Comparison of ENCODE assay signal across 28 cellular contexts in genomic region chr5:99771296-99771695, GRCh38.
"Had no signal": no experiment of that assay in that cellular context is flagged by ENCODE, and none has a peak within 500 bp of the region (broad histone marks: within the 10 kb centered on the region; RNA-seq: fewer than 3 reads in every experiment).

No MANE protein-coding gene starts in this region.

- H3K4me2 ChIP-seq: hepatocyte had no signal

- H2AFZ ChIP-seq: hepatocyte had no signal

- H3K27me3 ChIP-seq: colonic mucosa, gastrocnemius medialis, hepatocyte, right lobe of liver, thyroid gland, upper lobe of left lung had no signal

- H3K79me2 ChIP-seq: hepatocyte had no signal

- H3K27ac ChIP-seq: colonic mucosa, gastrocnemius medialis, hepatocyte, right lobe of liver, thyroid gland, upper lobe of left lung, WERI-Rb-1 had no signal

- DNase-seq: activated CD4-positive, alpha-beta memory T cell treated with anti-CD3 and anti-CD28 coated beads for 36 hours; activated CD4-positive, alpha-beta T cell treated with anti-CD3 and anti-CD28 coated beads, Interleukin-2, amount 10 ng/mL, durations not matched to agents 24 days and 14 days; activated CD8-positive, alpha-beta memory T cell treated with anti-CD3 and anti-CD28 coated beads, Interleukin-2, amount 50 U/mL, for 4 hours; activated gamma-delta T cell; activated naive CD4-positive, alpha-beta T cell treated with anti-CD3 and anti-CD28 coated beads, Interleukin-2, amount 50 U/mL, for 16 hours; activated T-cell treated with anti-CD3 and anti-CD28 coated beads, Interleukin-2, amount 50 U/mL, for 1 hour; amniotic stem cell; colonic mucosa; effector memory CD8-positive, alpha-beta T cell; gastrocnemius medialis; islet precursor cell; left cardiac atrium; mammary epithelial cell; right lobe of liver; small intestine; stimulated activated CD4-positive, alpha-beta T cell treated with anti-CD3 and anti-CD28 coated beads, Interleukin-4, amount 100 ng/mL, for 4 hours; stimulated activated CD8-positive, alpha-beta memory T cell treated with anti-CD3 and anti-CD28 coated beads, Interleukin-4, amount 100 ng/mL, for 48 hours; stimulated activated naive CD8-positive, alpha-beta T cell treated with anti-CD3 and anti-CD28 coated beads, Interleukin-15, amount 100 ng/mL, for 72 hours; substantia nigra; T-helper 17 cell; T1000; thyroid gland; upper lobe of left lung; WERI-Rb-1 had no signal

- H3K36me3 ChIP-seq: colonic mucosa, gastrocnemius medialis, right lobe of liver, thyroid gland, upper lobe of left lung, WERI-Rb-1 had no signal

- H3K4me1 ChIP-seq: colonic mucosa, gastrocnemius medialis, right lobe of liver, thyroid gland, upper lobe of left lung had no signal

- H3K9me3 ChIP-seq: colonic mucosa, gastrocnemius medialis, right lobe of liver, thyroid gland, upper lobe of left lung had no signal

- ATAC-seq: activated CD4-positive, CD25-positive, alpha-beta regulatory T cell treated with anti-CD3 and anti-CD28 coated beads, Interleukin-2, amount 50 U/mL, for 24 hours; effector memory CD8-positive, alpha-beta T cell; esophagus mucosa; gastrocnemius medialis; left cardiac atrium; right lobe of liver; stimulated activated memory B cell treated with anti-CD40 and anti-IgM and Interleukin-4, amounts not matched to agents 10 μg/mL and 1 μg/mL and 100 μg/mL, for 72 hours; stimulated activated naive CD8-positive, alpha-beta T cell treated with anti-CD3 and anti-CD28 coated beads, Interleukin-15, amount 100 ng/mL, for 72 hours; T-helper 17 cell had no signal

- H3K4me3 ChIP-seq: colonic mucosa, gastrocnemius medialis, hepatocyte, right lobe of liver, thyroid gland, upper lobe of left lung had no signal
